ENCODE assay signal across 26 cellular contexts in genomic region chr12:60012659-60013058, GRCh38.
"Had no signal": no experiment of that assay in that cellular context is flagged by ENCODE, and none has a peak within 500 bp of the region (broad histone marks: within the 10 kb centered on the region; RNA-seq: fewer than 3 reads in every experiment).

No MANE protein-coding gene starts in this region.

- H3K36me3 ChIP-seq: esophagus squamous epithelium, gastrocnemius medialis, heart right ventricle, left lung, lower lobe of right lung had no signal

- FAIRE-seq: colon, endothelial cell of umbilical vein, islet of Langerhans, keratinocyte had no signal

- H3K27ac ChIP-seq: coronary artery, dorsolateral prefrontal cortex, esophagus squamous epithelium, gastrocnemius medialis, heart right ventricle, left lung, lower lobe of right lung had no signal

- H3K27ac Mint-ChIP-seq: mesothelial cell of epicardium, naive B cell had no signal

- H3K36me3 Mint-ChIP-seq: mesothelial cell of epicardium, naive B cell had no signal

- ATAC-seq: esophagus mucosa, gastrocnemius medialis, heart right ventricle, left cardiac atrium, left lung, left ventricle myocardium superior, lower lobe of right lung, mucosa of descending colon had no signal

- H3K4me1 Mint-ChIP-seq: mesothelial cell of epicardium, naive B cell had no signal

- H3K4me1 ChIP-seq: esophagus squamous epithelium, gastrocnemius medialis, heart right ventricle, left lung, lower lobe of right lung had no signal

- H3K27me3 ChIP-seq: dorsolateral prefrontal cortex, esophagus squamous epithelium, gastrocnemius medialis, heart right ventricle, left lung had no signal

- H3K27me3 Mint-ChIP-seq: naive B cell had no signal

- H3K4me3 ChIP-seq: coronary artery, dorsolateral prefrontal cortex, esophagus squamous epithelium, gastrocnemius medialis, heart right ventricle, left lung, lower lobe of right lung, mucosa of descending colon had no signal

- H3K9me3 ChIP-seq: esophagus squamous epithelium, gastrocnemius medialis, heart right ventricle, left lung, lower lobe of right lung, mucosa of descending colon had no signal

- DNase-seq: dermis blood vessel endothelial cell; dorsolateral prefrontal cortex; effector CD4-positive, alpha-beta T cell; effector memory CD4-positive, alpha-beta T cell; esophagus squamous epithelium; foreskin fibroblast; foreskin melanocyte; gastrocnemius medialis; glutamatergic neuron; head of caudate nucleus; heart right ventricle; hippocampal formation; left cardiac atrium; left lung; left ventricle myocardium superior; lower lobe of right lung; mesenchymal stem cell; mucosa of descending colon; naive B cell had no signal

- H3K4me3 Mint-ChIP-seq: mesothelial cell of epicardium, naive B cell had no signal
